24 cellular contexts compared by ENCODE assay signal in the genomic region with DNA sequence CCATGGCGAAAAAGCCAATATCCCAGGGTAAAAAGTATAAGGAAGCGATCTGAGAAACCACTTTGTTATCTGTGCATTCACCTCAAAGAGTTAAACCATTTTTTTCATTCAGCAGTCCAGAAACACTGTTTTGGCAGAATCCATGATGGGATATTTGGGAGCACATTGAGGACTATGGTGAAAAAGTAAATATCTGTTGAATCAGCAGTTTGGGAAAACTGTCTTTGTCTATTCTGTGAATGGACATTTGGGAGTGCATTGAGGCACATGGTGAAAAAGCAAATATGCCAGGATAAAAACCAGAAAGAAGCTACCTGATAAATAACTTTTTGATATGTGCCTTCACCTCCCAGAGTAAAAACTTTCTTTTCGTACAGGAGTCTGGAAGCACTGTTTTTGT.
DNase-seq lines count a peak whose midpoint lies in the region; ATAC-seq, FAIRE-seq and TF ChIP-seq lines count a peak whose summit lies in the region.
"Had no signal": no experiment of that assay in that cellular context is flagged by ENCODE, and none has a peak within 500 bp of the region (broad histone marks: within the 10 kb centered on the region; RNA-seq: fewer than 3 reads in every experiment).

No MANE protein-coding gene starts in this region.

- BruUV-seq in HepG2 (replicated peaks; lab: Mats Ljungman, UMichigan), result no TSS peak
- no TSS peak for BruUV-seq in K562 (replicated peaks; lab: Mats Ljungman, UMichigan)

- H3K9ac ChIP-seq in HepG2 (ENCODE audit: insufficient read depth, low read depth, low read length) (no peak overlapping the region), K562 (ENCODE audit: insufficient read depth in 1 of 2, low read depth in 2 of 2, low read length in 2 of 2) (no peak overlapping the region)
- H3K9ac ChIP-seq: BLaER1 had no signal

- WGBS in HepG2 (ENCODE audit: low lambda C conversion rate), result 36% methylated on average over 3 of the region's 3 CpGs
- 78% methylated on average over 3 of the region's 3 CpGs for WGBS in right lobe of liver (ENCODE audit: insufficient coverage, low coverage, low lambda C conversion rate, missing lambda C conversion rate)
- WGBS in K562 (ENCODE audit: insufficient coverage, low coverage, missing lambda C conversion rate), result 2% methylated on average over 3 of the region's 3 CpGs
- 84% methylated on average over 3 of the region's 3 CpGs for WGBS in prostate gland

- no peaks in the 10 kb centered on the region for H3K27me3 ChIP-seq in HepG2 (ENCODE audit: control insufficient read depth in 1 of 2, insufficient read depth in 2 of 2, low read length in 2 of 2)
- H3K27me3 ChIP-seq in right lobe of liver, result no peaks in the 10 kb centered on the region
- H3K27me3 ChIP-seq in K562 (ENCODE audit: control insufficient read depth in 2 of 2, insufficient read depth in 2 of 2, low read length in 2 of 2), result no peaks in the 10 kb centered on the region
- no peaks in the 10 kb centered on the region for H3K27me3 ChIP-seq in prostate gland (replicated peaks; ENCODE audit: insufficient read depth)
- H3K27me3 ChIP-seq: BE2C, BLaER1 had no signal

- TF ChIP-seq POLR2A in HepG2 (IDR thresholded peaks at IDR 0.05; ENCODE audit: insufficient read depth in 1 of 2, low read depth in 2 of 2, low read length in 2 of 2), result no peak
- no peak for TF ChIP-seq POLR2A in right lobe of liver (IDR thresholded peaks at IDR 0.05)
- TF ChIP-seq POLR2A in K562 (conservative IDR thresholded peaks at IDR 0.05), result no peak
- TF ChIP-seq POLR2A in prostate gland (IDR thresholded peaks at IDR 0.05), result no peak

- DNase-seq in HepG2 (ENCODE audit: low spot score), result no peak
- no peak for DNase-seq in right lobe of liver
- no peak for DNase-seq in K562 (ENCODE audit: extremely low read depth in 1 of 4, low spot score in 3 of 4)
- DNase-seq in HPDE6-E6E7 (ENCODE audit: extremely low spot score), result no peak
- no peak for DNase-seq in prostate gland (ENCODE audit: low spot score)
- DNase-seq: ACHN; BE2C; C1 segment of cervical spinal cord; CD4-positive, alpha-beta memory T cell; CD4-positive, CD25-positive, alpha-beta regulatory T cell; CD8-positive, alpha-beta memory T cell; COR-L47; DMS 273 treated with DMSO at 0.1 percent for 48 hours; DMS153; DMS53; DMS79; DND-41; EL; GDM1 had no signal

- TF ChIP-seq EP300 in HepG2 (IDR thresholded peaks at IDR 0.05; ENCODE audit: low read depth in 2 of 2, low read length in 2 of 2) (no peak), HepG2 (CRISPR knock-in tag; IDR thresholded peaks at IDR 0.05; ENCODE audit: borderline replicate concordance) (no peak), K562 (IDR thresholded peaks at IDR 0.05; ENCODE audit: low read length) (no peak)

- FAIRE-seq in HepG2 (lab: Jason Lieb, UNC), result no peak
- FAIRE-seq in K562 (lab: Jason Lieb, UNC), result no peak
- FAIRE-seq: GM12878, GM12892, GM18507 had no signal

- H4K20me1 ChIP-seq in HepG2 (ENCODE audit: insufficient read depth, low read length), result no peaks in the 10 kb centered on the region
- H4K20me1 ChIP-seq in K562 (replicated peaks; ENCODE audit: control insufficient read depth, insufficient read depth, low read length), result no peaks in the 10 kb centered on the region
- H4K20me1 ChIP-seq: BLaER1 had no signal

- intact Hi-C loops in HepG2 (cut with micrococcal nuclease; ENCODE audit: unreplicated experiment) (no loop called here), right lobe of liver (cut with DNase I) (no loop called here), K562 (cut with micrococcal nuclease) (no loop called here), prostate gland (cut with DNase I) (no loop called here)

- in situ Hi-C loops in HepG2 (cut with HindIII; ENCODE audit: extremely low pct_ligation_motif_present, low pct_unique_long_range_greater_than_20kb), result no loop called here
- in situ Hi-C loops in K562 (cut with MboI), result no loop called here

- ATAC-seq in HepG2 (no peak), right lobe of liver (no peak), K562 (no peak)
- ATAC-seq: GM12878 had no signal

- CTCF ChIA-PET in HepG2 (lab: Yijun Ruan, JAX; ENCODE audit: low intra/inter-chr PET ratio, low total read pairs) (no interaction called here), K562 (lab: Yijun Ruan, JAX; ENCODE audit: low intra/inter-chr PET ratio) (no interaction called here)

- TF ChIP-seq RAD21 in HepG2 (CRISPR knock-in tag; IDR thresholded peaks at IDR 0.05) (no peak), K562 (CRISPR knock-in tag; conservative IDR thresholded peaks at IDR 0.05 in 1 of 2, IDR thresholded peaks at IDR 0.05 in 1 of 2) (no peak)

- POLR2A ChIA-PET in HepG2 (lab: Yijun Ruan, JAX) (no interaction called here), K562 (lab: Yijun Ruan, JAX) (no interaction called here)

- TF ChIP-seq CTCF in HepG2 (CRISPR knock-in tag; IDR thresholded peaks at IDR 0.05) (no peak), right lobe of liver (IDR thresholded peaks at IDR 0.05) (no peak), K562 (IDR thresholded peaks at IDR 0.05 in 2 of 3, conservative IDR thresholded peaks at IDR 0.05 in 1 of 3; ENCODE audit: insufficient read depth in 2 of 3, low read depth in 1 of 3, low read length in 3 of 3) (no peak), prostate gland (IDR thresholded peaks at IDR 0.05) (no peak)

- no peaks in the 10 kb centered on the region for H3K9me1 ChIP-seq in K562 (ENCODE audit: control insufficient read depth, insufficient read depth, low read length)

- H3K4me2 ChIP-seq in HepG2 (ENCODE audit: low read depth, low read length) (no peak overlapping the region), K562 (ENCODE audit: insufficient read depth, low read length) (no peak overlapping the region)
- H3K4me2 ChIP-seq: BLaER1 had no signal

- H3K9me3 ChIP-seq in HepG2 (ENCODE audit: low read length) (peaks cover 82% of the 10 kb centered on the region), right lobe of liver (no peaks in the 10 kb centered on the region), K562 (replicated peaks; ENCODE audit: control insufficient read depth, insufficient read depth, low read depth, low read length) (no peaks in the 10 kb centered on the region), prostate gland (no peaks in the 10 kb centered on the region)
- H3K9me3 ChIP-seq: BE2C had no signal

- H3K4me3 ChIP-seq in HepG2 (replicated peaks in 1 of 3; ENCODE audit: insufficient read depth in 1 of 3, low read depth in 2 of 3, low read length in 3 of 3) (no peak overlapping the region), right lobe of liver (no peak overlapping the region), K562 (no peak overlapping the region), prostate gland (no peak overlapping the region)
- H3K4me3 ChIP-seq: BLaER1, GM12878 had no signal

- H3K27ac ChIP-seq in HepG2 (ENCODE audit: extremely low read length, insufficient read depth, low read length) (no peak overlapping the region), right lobe of liver (no peak overlapping the region), K562 (ENCODE audit: extremely low read depth, low read depth, low read length) (no peak overlapping the region), prostate gland (no peak overlapping the region)
- H3K27ac ChIP-seq: 22Rv1, BLaER1 had no signal

- H3K36me3 ChIP-seq in HepG2 (replicated peaks in 1 of 2; ENCODE audit: control insufficient read depth in 1 of 2, insufficient read depth in 2 of 2, low read length in 2 of 2) (no peaks in the 10 kb centered on the region), right lobe of liver (no peaks in the 10 kb centered on the region), K562 (ENCODE audit: control insufficient read depth, insufficient read depth, low read length) (no peaks in the 10 kb centered on the region), prostate gland (no peaks in the 10 kb centered on the region)
- H3K36me3 ChIP-seq: BE2C, BLaER1 had no signal

- H2AFZ ChIP-seq in HepG2 (ENCODE audit: low read length) (no peak overlapping the region), K562 (ENCODE audit: low read depth, low read length) (no peak overlapping the region)

- H3K79me2 ChIP-seq in HepG2 (ENCODE audit: insufficient read depth, low read length), result no peaks in the 10 kb centered on the region
- H3K79me2 ChIP-seq in K562 (ENCODE audit: control insufficient read depth, insufficient read depth, low read length), result no peaks in the 10 kb centered on the region

- H3K4me1 ChIP-seq in HepG2 (ENCODE audit: insufficient read depth, low read length) (no peaks in the 10 kb centered on the region), right lobe of liver (no peaks in the 10 kb centered on the region), K562 (replicated peaks in 1 of 2; ENCODE audit: control insufficient read depth in 2 of 2, insufficient read depth in 2 of 2, low read length in 2 of 2) (no peaks in the 10 kb centered on the region), prostate gland (replicated peaks) (no peaks in the 10 kb centered on the region)
- H3K4me1 ChIP-seq: BE2C, BLaER1 had no signal

TF ChIP-seq in HepG2, 621 proteins besides CTCF, POLR2A, EP300 and RAD21 (continues in another document):
- TF ChIP-seq RFX5 (IDR thresholded peaks at IDR 0.05; ENCODE audit: low read depth, low read length), result no peak
- TF ChIP-seq, protein P1, sequence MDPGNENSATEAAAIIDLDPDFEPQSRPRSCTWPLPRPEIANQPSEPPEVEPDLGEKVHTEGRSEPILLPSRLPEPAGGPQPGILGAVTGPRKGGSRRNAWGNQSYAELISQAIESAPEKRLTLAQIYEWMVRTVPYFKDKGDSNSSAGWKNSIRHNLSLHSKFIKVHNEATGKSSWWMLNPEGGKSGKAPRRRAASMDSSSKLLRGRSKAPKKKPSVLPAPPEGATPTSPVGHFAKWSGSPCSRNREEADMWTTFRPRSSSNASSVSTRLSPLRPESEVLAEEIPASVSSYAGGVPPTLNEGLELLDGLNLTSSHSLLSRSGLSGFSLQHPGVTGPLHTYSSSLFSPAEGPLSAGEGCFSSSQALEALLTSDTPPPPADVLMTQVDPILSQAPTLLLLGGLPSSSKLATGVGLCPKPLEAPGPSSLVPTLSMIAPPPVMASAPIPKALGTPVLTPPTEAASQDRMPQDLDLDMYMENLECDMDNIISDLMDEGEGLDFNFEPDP (CRISPR knock-in tag; conservative IDR thresholded peaks at IDR 0.05), result no peak

TF ChIP-seq in K562, 482 proteins besides CTCF, POLR2A, EP300 and RAD21:
- TF ChIP-seq MAFK (IDR thresholded peaks at IDR 0.05; ENCODE audit: low read length) (peak; percentile 22; the same call in 1 of the 2 replicates), MAFF (IDR thresholded peaks at IDR 0.05; ENCODE audit: low read length) (0 out of 2 replicates have a peak, but pooled peaks have one; percentile 37), ZNF316 (IDR thresholded peaks at IDR 0.05) (peak; percentile 22; the same call in 1 of the 2 replicates), HMG20B (CRISPR knock-in tag; IDR thresholded peaks at IDR 0.05) (no peak), FOSL1 (tag; conservative IDR thresholded peaks at IDR 0.05) (no peak)
